In genomic region chr10:117462816-117463544, GRCh38 we compare ENCODE assay signal across 16 cellular contexts.
DNase-seq lines count a peak whose midpoint lies in the region; TF ChIP-seq lines count a peak whose summit lies in the region.
"Had no signal": no experiment of that assay in that cellular context is flagged by ENCODE, and none has a peak within 500 bp of the region (broad histone marks: within the 10 kb centered on the region; RNA-seq: fewer than 3 reads in every experiment).

No MANE protein-coding gene starts in this region.

- CTCF ChIA-PET in PC-9 (lab: Charles Lee), result no interaction called here

- H3K79me2 ChIP-seq in PC-9 (ENCODE audit: low read depth), result no peaks in the 10 kb centered on the region

- no peak overlapping the region for H2AFZ ChIP-seq in PC-9

- peak; percentile 54 for DNase-seq in EH (ENCODE audit: low read depth)
- DNase-seq in PC-9, result no peak
- peak; percentile 30 for DNase-seq in kidney glomerular epithelial cell (lab: John Stamatoyannopoulos, UW)
- DNase-seq in renal cortical epithelial cell (ENCODE audit: low read depth), result peak; percentile 64
- no peak for DNase-seq in HT-29 (ENCODE audit: low spot score)
- DNase-seq in NCI-H187 treated with DMSO at 0.1 percent for 48 hours (lab: John Stamatoyannopoulos, UW), result no peak
- DNase-seq in A172 (ENCODE audit: low spot score), result no peak
- no peak for DNase-seq in SIG-M5 (lab: John Stamatoyannopoulos, UW)
- DNase-seq: C1 segment of cervical spinal cord, MM.1S, NCI-H1105, NCI-H1694 treated with DMSO at 0.1 percent for 48 hours, NCI-H2171, NCI-H510A, Peyer's patch, SHP77 treated with DMSO at 0.1 percent for 48 hours had no signal

- no peaks in the 10 kb centered on the region for H3K9me2 ChIP-seq in PC-9 (ENCODE audit: insufficient read depth)

- no peak overlapping the region for H3K4me3 ChIP-seq in PC-9
- H3K4me3 ChIP-seq: Peyer's patch had no signal

- POLR2A ChIA-PET in PC-9 (lab: Charles Lee; ENCODE audit: unreplicated experiment), result no interaction called here

- no peaks in the 10 kb centered on the region for H4K20me1 ChIP-seq in PC-9 (ENCODE audit: insufficient read depth)

- intact Hi-C loops in PC-9 (cut with micrococcal nuclease; ENCODE audit: unreplicated experiment), result no loop called here

- TF ChIP-seq CTCF in PC-9 (conservative IDR thresholded peaks at IDR 0.05), result no peak

- H3K27me3 ChIP-seq in PC-9 (ENCODE audit: insufficient read depth, low read depth), result no peaks in the 10 kb centered on the region
- H3K27me3 ChIP-seq: Peyer's patch had no signal

- no peaks in the 10 kb centered on the region for H3K36me3 ChIP-seq in PC-9 (ENCODE audit: low read depth)
- H3K36me3 ChIP-seq: Peyer's patch had no signal

- H3K9me3 ChIP-seq in PC-9 (ENCODE audit: insufficient read depth, low read depth), result no peaks in the 10 kb centered on the region
- H3K9me3 ChIP-seq: Peyer's patch had no signal

- peak overlapping the region; percentile 85; the same call in 1 of the 2 replicates for H3K27ac ChIP-seq in PC-9

- no TSS peak for BruUV-seq in PC-9 (replicated peaks; lab: Mats Ljungman, UMichigan)

- H3K4me2 ChIP-seq in PC-9, result no peak overlapping the region

- no peaks in the 10 kb centered on the region; the same call in 1 of the 2 replicates for H3F3A ChIP-seq in PC-9 (ENCODE audit: insufficient read depth, low read depth)

- peaks cover 28% of the 10 kb centered on the region for H3K4me1 ChIP-seq in PC-9 (replicated peaks; ENCODE audit: insufficient read depth)
- H3K4me1 ChIP-seq: Peyer's patch had no signal

Comparison
In these comparisons a context has a peak if more than half of its experiments do, and no peak if none do; other contexts are left out.
1. DNase-seq: peak in EH (single experiment), kidney glomerular epithelial cell (single experiment) and renal cortical epithelial cell (single experiment); none in PC-9 (0 of 2), HT-29 (single experiment), NCI-H187 treated with DMSO at 0.1 percent for 48 hours (single experiment), A172 (single experiment) and SIG-M5 (single experiment).